10 cellular contexts compared by ENCODE assay signal in the genomic region with DNA sequence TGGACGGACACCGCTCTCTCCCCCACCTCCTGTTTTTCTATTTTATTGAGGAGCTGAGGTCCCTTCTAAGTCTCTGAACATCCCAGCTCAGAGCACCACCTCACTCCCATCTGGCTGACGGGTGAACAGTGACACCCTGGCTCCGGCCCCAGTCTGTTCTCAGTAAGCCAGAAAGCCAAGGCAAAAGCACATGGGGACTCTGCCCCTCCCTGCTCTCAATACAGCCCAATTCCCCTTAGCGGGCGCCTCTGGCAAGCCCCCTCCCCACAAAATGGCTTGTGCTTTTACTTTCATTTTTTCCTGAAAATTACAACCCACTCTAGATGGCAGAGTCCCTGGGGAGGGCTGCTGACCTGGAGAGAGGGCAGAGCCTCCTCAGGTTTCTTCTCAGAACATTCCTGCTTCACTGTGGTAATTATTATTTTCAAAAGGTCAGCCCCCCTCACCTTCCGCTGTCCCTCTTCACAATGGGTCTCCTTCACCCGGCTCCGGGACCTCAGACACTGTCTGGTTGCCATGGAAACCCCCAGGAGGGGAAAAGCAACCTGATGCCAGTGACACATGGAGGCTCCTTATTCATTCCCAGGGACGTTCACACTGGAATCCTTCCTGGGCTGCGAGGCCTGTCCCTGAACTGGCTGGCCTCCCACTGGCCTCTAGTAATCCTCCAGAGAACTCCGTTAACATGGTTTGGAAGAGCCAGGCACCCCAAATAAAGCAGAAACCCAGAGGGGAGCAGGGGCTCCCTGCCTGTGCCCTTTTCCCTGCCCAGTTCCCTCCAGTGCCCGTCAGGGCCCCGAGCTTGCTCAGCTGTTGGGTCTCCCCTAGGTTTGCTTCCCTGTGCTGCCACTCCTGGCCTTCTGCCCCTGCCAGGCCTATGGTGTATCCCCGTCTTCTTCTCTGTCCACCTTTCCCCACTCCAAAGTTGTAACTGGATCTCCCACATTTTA. TPM values are rescaled to one million over a fixed set of nuclear protein-coding genes. Genes with fewer than 3 reads are reported as not detected.
DNase-seq lines count a peak whose midpoint lies in the region; ATAC-seq and TF ChIP-seq lines count a peak whose summit lies in the region.
"Had no signal": no experiment of that assay in that cellular context is flagged by ENCODE, and none has a peak within 500 bp of the region (broad histone marks: within the 10 kb centered on the region; RNA-seq: fewer than 3 reads in every experiment).

No MANE protein-coding gene starts in this region.

- TF ChIP-seq CTCF in glutamatergic neuron (IDR thresholded peaks at IDR 0.05; ENCODE audit: partially characterized antibody, unreplicated experiment) = no peak

- peaks cover 27% of the 10 kb centered on the region for H3K4me1 Mint-ChIP-seq in glutamatergic neuron (ENCODE audit: low read depth, unreplicated experiment)

- intact Hi-C loops in sciatic nerve (cut with DNase I) = no loop called here

- H3K9me3 Mint-ChIP-seq in glutamatergic neuron (ENCODE audit: unreplicated experiment) = peaks cover 7% of the 10 kb centered on the region
- H3K9me3 Mint-ChIP-seq: activated CD4-positive, alpha-beta memory T cell treated with anti-CD3 and anti-CD28 coated beads, Interleukin-2, amount 10 ng/mL, durations not matched to agents 7 days and 5 days had no signal

- no peaks in the 10 kb centered on the region for H3K36me3 Mint-ChIP-seq in glutamatergic neuron (ENCODE audit: unreplicated experiment)

- DNase-seq in NCI-H146 (lab: John Stamatoyannopoulos, UW) (peak; percentile 33), NCI-H146 treated with DMSO at 0.1 percent for 48 hours (lab: John Stamatoyannopoulos, UW; ENCODE audit: unreplicated experiment) (no peak), NCI-H2171 (lab: John Stamatoyannopoulos, UW) (peak; percentile 83), glutamatergic neuron (peak; percentile 44), sciatic nerve (ENCODE audit: low spot score) (peak; percentile 38), GDM1 (lab: John Stamatoyannopoulos, UW) (no peak)
- no peak for DNase-seq in stimulated activated CD4-positive, alpha-beta T cell treated with anti-CD3 and anti-CD28 coated beads, Interleukin-12 subunit alpha, Interleukin-12 subunit beta, amount 100 ng/mL, for 4 hours
- no peak for DNase-seq in stimulated activated CD4-positive, alpha-beta T cell treated with anti-CD3 and anti-CD28 coated beads, Interleukin-2, amount 100 ng/mL, for 24 hours
- DNase-seq: activated CD4-positive, alpha-beta memory T cell treated with anti-CD3 and anti-CD28 coated beads, Interleukin-2, amount 10 ng/mL, durations not matched to agents 7 days and 5 days; stimulated activated CD8-positive, alpha-beta memory T cell treated with anti-CD3 and anti-CD28 coated beads, Interleukin-4, amount 100 ng/mL, for 48 hours had no signal

- peak overlapping the region; percentile 29 for H3K27ac Mint-ChIP-seq in glutamatergic neuron (ENCODE audit: unreplicated experiment)
- H3K27ac Mint-ChIP-seq: activated CD4-positive, alpha-beta memory T cell treated with anti-CD3 and anti-CD28 coated beads, Interleukin-2, amount 10 ng/mL, durations not matched to agents 7 days and 5 days had no signal

- no peak for ATAC-seq in sciatic nerve

- peak overlapping the region; percentile 69 for H3K4me3 Mint-ChIP-seq in glutamatergic neuron (ENCODE audit: unreplicated experiment)
- H3K4me3 Mint-ChIP-seq: activated CD4-positive, alpha-beta memory T cell treated with anti-CD3 and anti-CD28 coated beads, Interleukin-2, amount 10 ng/mL, durations not matched to agents 7 days and 5 days had no signal

- H3K27me3 Mint-ChIP-seq in glutamatergic neuron (ENCODE audit: unreplicated experiment) = peaks cover 14% of the 10 kb centered on the region

RNA-seq across cellular contexts. Expression of gene COL2A1, which starts 15.9 kb away (rescaled TPM):
- total RNA-seq in glutamatergic neuron (ENCODE audit: unreplicated experiment) (0.34 TPM), sciatic nerve (not detected)
- total RNA-seq: activated CD4-positive, alpha-beta memory T cell treated with anti-CD3 and anti-CD28 coated beads, Interleukin-2, amount 10 ng/mL, durations not matched to agents 7 days and 5 days had no signal

RNA-seq across cellular contexts. Expression of gene TMEM106C, which starts 25.0 kb away (rescaled TPM):
- total RNA-seq in glutamatergic neuron (ENCODE audit: unreplicated experiment) = 24.0 TPM
- total RNA-seq in sciatic nerve = 47.9 TPM

Comparison
In these comparisons a context has a peak if more than half of its experiments do, and no peak if none do; other contexts are left out.
1. DNase-seq: peak in NCI-H146 (single experiment), NCI-H2171 (single experiment), glutamatergic neuron (single experiment) and sciatic nerve (single experiment); none in NCI-H146 treated with DMSO at 0.1 percent for 48 hours (single experiment), GDM1 (single experiment), stimulated activated CD4-positive, alpha-beta T cell treated with anti-CD3 and anti-CD28 coated beads, Interleukin-12 subunit alpha, Interleukin-12 subunit beta, amount 100 ng/mL, for 4 hours (single experiment) and stimulated activated CD4-positive, alpha-beta T cell treated with anti-CD3 and anti-CD28 coated beads, Interleukin-2, amount 100 ng/mL, for 24 hours (0 of 2).